In the genomic region with DNA sequence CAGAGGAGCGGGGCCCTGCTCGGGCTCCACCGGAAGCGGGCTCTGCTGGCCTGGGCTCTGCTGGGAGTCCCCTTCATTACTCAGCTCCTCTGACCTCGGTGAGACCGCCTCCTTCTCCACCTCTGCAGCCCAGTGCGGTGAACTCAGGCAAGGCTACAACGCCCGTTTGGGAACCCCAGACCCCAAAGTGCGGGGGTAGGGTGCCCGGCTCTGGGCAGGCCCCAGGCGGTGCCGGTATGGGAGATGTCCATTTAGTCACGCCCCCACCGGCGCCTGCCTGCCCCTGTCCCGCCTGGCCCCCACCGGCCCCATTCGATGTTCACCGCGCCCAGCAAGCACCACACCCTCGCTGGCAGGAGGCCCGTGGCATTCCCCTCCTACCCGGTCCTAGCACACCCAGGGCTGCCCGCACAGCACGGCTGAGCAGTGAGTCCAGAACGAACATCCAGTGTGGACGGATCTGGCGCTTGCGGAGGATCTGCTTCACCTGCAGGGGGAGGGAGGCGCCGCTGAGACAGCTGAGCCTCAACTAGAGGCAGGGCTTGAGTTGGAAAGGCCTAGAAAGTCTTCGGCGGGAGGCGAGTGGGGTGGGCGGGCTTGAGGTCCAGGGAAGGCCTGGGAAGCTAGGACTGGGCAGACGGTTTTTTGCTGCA, we compare ENCODE assay signal across 9 cellular contexts. TPM values are rescaled to one million over a fixed set of nuclear protein-coding genes. Genes with fewer than 3 reads are reported as not detected.
DNase-seq lines count a peak whose midpoint lies in the region; TF ChIP-seq lines count a peak whose summit lies in the region.
"Had no signal": no experiment of that assay in that cellular context is flagged by ENCODE, and none has a peak within 500 bp of the region (broad histone marks: within the 10 kb centered on the region; RNA-seq: fewer than 3 reads in every experiment).

No MANE protein-coding gene starts in this region.

- H3K4me1 Mint-ChIP-seq in activated naive CD4-positive, alpha-beta T cell treated with anti-CD3 and anti-CD28 coated beads for 36 hours (ENCODE audit: low read depth), result peaks cover 38% of the 10 kb centered on the region
- peaks cover 4% of the 10 kb centered on the region for H3K4me1 Mint-ChIP-seq in endothelial cell (ENCODE audit: unreplicated experiment)

- H3K4me1 ChIP-seq in mucosa of rectum (ENCODE audit: control insufficient read depth in 2 of 2, insufficient read depth in 2 of 2, low read length in 2 of 2) (peaks cover 13 to 18% of the 10 kb centered on the region in 2 donors), smooth muscle cell (ENCODE audit: low read depth) (peaks cover 9% of the 10 kb centered on the region)

- H3K27me3 ChIP-seq in mucosa of rectum (ENCODE audit: control insufficient read depth in 2 of 2, insufficient read depth in 2 of 2, low read length in 2 of 2) (no peaks in the 10 kb centered on the region), smooth muscle cell (ENCODE audit: low read depth) (no peaks in the 10 kb centered on the region)

- H2AFZ ChIP-seq in smooth muscle cell (ENCODE audit: low read depth), result no peak overlapping the region

- peaks cover 12 to 21% of the 10 kb centered on the region in 2 donors for H3K36me3 ChIP-seq in mucosa of rectum (ENCODE audit: control insufficient read depth in 2 of 2, insufficient read depth in 2 of 2, low read length in 2 of 2)
- no peaks in the 10 kb centered on the region for H3K36me3 ChIP-seq in smooth muscle cell (ENCODE audit: low read depth)

- peak overlapping the region; percentile 68 to 69 for H3K27ac ChIP-seq in mucosa of rectum (ENCODE audit: low read depth in 2 of 2, low read length in 2 of 2)
- no peak overlapping the region for H3K27ac ChIP-seq in smooth muscle cell (ENCODE audit: low read depth)

- intact Hi-C loops in activated naive CD4-positive, alpha-beta T cell treated with anti-CD3 and anti-CD28 coated beads for 36 hours (cut with micrococcal nuclease), result loop anchor here (1.0 kb wide), 3 partner anchors 15 to 39 kb away; no protein-coding TSS in a partner anchor

- peak overlapping the region; percentile 47 to 69 for H3K4me3 ChIP-seq in mucosa of rectum (ENCODE audit: low read length in 2 of 2)
- H3K4me3 ChIP-seq in smooth muscle cell, result no peak overlapping the region

- H3K27ac Mint-ChIP-seq in activated naive CD4-positive, alpha-beta T cell treated with anti-CD3 and anti-CD28 coated beads for 36 hours, result peak overlapping the region; percentile 78
- H3K27ac Mint-ChIP-seq in endothelial cell (ENCODE audit: unreplicated experiment), result no peak overlapping the region

- H3K27me3 Mint-ChIP-seq in activated naive CD4-positive, alpha-beta T cell treated with anti-CD3 and anti-CD28 coated beads for 36 hours (ENCODE audit: low read depth), result no peaks in the 10 kb centered on the region
- H3K27me3 Mint-ChIP-seq in endothelial cell (ENCODE audit: unreplicated experiment), result peaks cover 11% of the 10 kb centered on the region

- no peaks in the 10 kb centered on the region for H4K20me1 ChIP-seq in smooth muscle cell (ENCODE audit: low read depth)

- peak overlapping the region; percentile 70 for H3K4me3 Mint-ChIP-seq in activated naive CD4-positive, alpha-beta T cell treated with anti-CD3 and anti-CD28 coated beads for 36 hours
- H3K4me3 Mint-ChIP-seq in endothelial cell (ENCODE audit: unreplicated experiment), result no peak overlapping the region

- H3K9me3 Mint-ChIP-seq in activated naive CD4-positive, alpha-beta T cell treated with anti-CD3 and anti-CD28 coated beads for 36 hours, result no peaks in the 10 kb centered on the region
- H3K9me3 Mint-ChIP-seq in endothelial cell (ENCODE audit: unreplicated experiment), result no peaks in the 10 kb centered on the region

- no peaks in the 10 kb centered on the region for H3K79me2 ChIP-seq in smooth muscle cell (ENCODE audit: low read depth)

- WGBS in smooth muscle cell (ENCODE audit: low lambda C conversion rate), result 89% methylated on average over 33 of the region's 37 CpGs

- H3K9ac ChIP-seq in mucosa of rectum (ENCODE audit: low read depth in 1 of 2, low read length in 2 of 2), result peak overlapping the region; percentile 66 to 74
- H3K9ac ChIP-seq in smooth muscle cell (ENCODE audit: low read depth), result no peak overlapping the region

- H3K36me3 Mint-ChIP-seq in activated naive CD4-positive, alpha-beta T cell treated with anti-CD3 and anti-CD28 coated beads for 36 hours (ENCODE audit: low read depth), result no peaks in the 10 kb centered on the region
- H3K36me3 Mint-ChIP-seq in endothelial cell (ENCODE audit: low read depth, unreplicated experiment), result peaks cover 21% of the 10 kb centered on the region

- TF ChIP-seq CTCF in endothelial cell (IDR thresholded peaks at IDR 0.05; ENCODE audit: unreplicated experiment) (no peak), smooth muscle cell (IDR thresholded peaks at IDR 0.05; ENCODE audit: borderline replicate concordance, insufficient read depth, poor library complexity, severe bottlenecking) (no peak)

- DNase-seq in stimulated activated CD4-positive, alpha-beta T cell treated with anti-CD3 and anti-CD28 coated beads, Interleukin-12 subunit alpha, Interleukin-12 subunit beta, amount 100 ng/mL, for 4 hours, result peak; percentile 43
- DNase-seq in stimulated activated CD4-positive, alpha-beta T cell treated with anti-CD3 and anti-CD28 coated beads, Interleukin-2, amount 100 ng/mL, for 48 hours, result no peak
- peak; percentile 63 for DNase-seq in activated naive CD4-positive, alpha-beta T cell treated with anti-CD3 and anti-CD28 coated beads for 36 hours
- DNase-seq in NCI-H1417 (lab: John Stamatoyannopoulos, UW) (no peak), superior temporal gyrus (ENCODE audit: extremely low spot score) (no peak), endothelial cell (ENCODE audit: low spot score) (no peak), smooth muscle cell (lab: John Stamatoyannopoulos, UW; ENCODE audit: unreplicated experiment) (no peak)

- no peak overlapping the region for H3K4me2 ChIP-seq in smooth muscle cell

- H3K9me3 ChIP-seq in mucosa of rectum (ENCODE audit: control insufficient read depth in 2 of 2, low read length in 2 of 2) (no peaks in the 10 kb centered on the region), smooth muscle cell (replicated peaks; ENCODE audit: low read depth) (no peaks in the 10 kb centered on the region)

- CTCF ChIA-PET in activated naive CD4-positive, alpha-beta T cell treated with anti-CD3 and anti-CD28 coated beads for 36 hours (lab: Charles Lee), result interaction anchor here (0.6 to 5.2 kb wide), 28 partner anchors 8 to 268 kb away, joined by 3 to 38 read pairs (median 8); a partner anchor contains a TSS

- H3F3A ChIP-seq in smooth muscle cell (ENCODE audit: low read depth), result no peaks in the 10 kb centered on the region

RNA-seq across cellular contexts. Expression of a gene that starts 10.0 kb away (rescaled TPM):
- total RNA-seq in activated naive CD4-positive, alpha-beta T cell treated with anti-CD3 and anti-CD28 coated beads for 36 hours, result 1 to 10 TPM; 5.2 to 5.3 TPM
- 35.7 TPM for total RNA-seq in endothelial cell (ENCODE audit: unreplicated experiment)
- 9.1 and 14.1 TPM in 2 replicates for total RNA-seq in smooth muscle cell
- polyA plus RNA-seq in smooth muscle cell, result 29.0 and 45.7 TPM in 2 replicates

RNA-seq across cellular contexts. Expression of a gene that starts 14.9 kb away (rescaled TPM):
- total RNA-seq in activated naive CD4-positive, alpha-beta T cell treated with anti-CD3 and anti-CD28 coated beads for 36 hours, result 10 to 100 TPM; 28.5 to 29.2 TPM
- total RNA-seq in endothelial cell (ENCODE audit: unreplicated experiment) (1.3 TPM), smooth muscle cell (15.2 and 16.5 TPM in 2 replicates)
- 14.2 and 48.1 TPM in 2 replicates for polyA plus RNA-seq in smooth muscle cell

RNA-seq across cellular contexts. Expression of a gene that starts 17.9 kb away (rescaled TPM):
- total RNA-seq in activated naive CD4-positive, alpha-beta T cell treated with anti-CD3 and anti-CD28 coated beads for 36 hours, result not detected
- total RNA-seq in endothelial cell (ENCODE audit: unreplicated experiment), result 132 TPM
- not detected in 2 replicates for total RNA-seq in smooth muscle cell
- polyA plus RNA-seq in smooth muscle cell, result 0.69 TPM in 1 of 2 replicates, not detected in the other
- total RNA-seq: kidney epithelial cell had no signal

RNA-seq across cellular contexts. Expression of a gene that starts 26.4 kb away (rescaled TPM):
- not detected for total RNA-seq in activated naive CD4-positive, alpha-beta T cell treated with anti-CD3 and anti-CD28 coated beads for 36 hours
- 0.72 TPM for total RNA-seq in endothelial cell (ENCODE audit: unreplicated experiment)
- 0.09 and 0.31 TPM in 2 replicates for total RNA-seq in smooth muscle cell
- polyA plus RNA-seq in smooth muscle cell, result 0.45 TPM in 1 of 2 replicates, not detected in the other

RNA-seq across cellular contexts. Expression of a gene that starts 34.8 kb away (rescaled TPM):
- 10 to 100 TPM; 22.0 to 22.8 TPM for total RNA-seq in activated naive CD4-positive, alpha-beta T cell treated with anti-CD3 and anti-CD28 coated beads for 36 hours
- total RNA-seq in endothelial cell (ENCODE audit: unreplicated experiment) (43.5 TPM), smooth muscle cell (23.6 and 28.0 TPM in 2 replicates)
- 49.3 and 60.7 TPM in 2 replicates for polyA plus RNA-seq in smooth muscle cell

Comparison
In these comparisons a context has a peak if more than half of its experiments do, and no peak if none do; other contexts are left out.
1. DNase-seq: peak in stimulated activated CD4-positive, alpha-beta T cell treated with anti-CD3 and anti-CD28 coated beads, Interleukin-12 subunit alpha, Interleukin-12 subunit beta, amount 100 ng/mL, for 4 hours (single experiment) and activated naive CD4-positive, alpha-beta T cell treated with anti-CD3 and anti-CD28 coated beads for 36 hours (single experiment); none in stimulated activated CD4-positive, alpha-beta T cell treated with anti-CD3 and anti-CD28 coated beads, Interleukin-2, amount 100 ng/mL, for 48 hours (0 of 2), NCI-H1417 (0 of 3), superior temporal gyrus (single experiment), endothelial cell (single experiment) and smooth muscle cell (single experiment).
2. RNA of a gene that starts 17.9 kb away (total RNA-seq): 132 TPM in endothelial cell (single experiment); not detected in activated naive CD4-positive, alpha-beta T cell treated with anti-CD3 and anti-CD28 coated beads for 36 hours and not detected in smooth muscle cell; every median in the first group is over 100 times any median in the second.